28 cellular contexts compared by ENCODE assay signal in the genomic region with DNA sequence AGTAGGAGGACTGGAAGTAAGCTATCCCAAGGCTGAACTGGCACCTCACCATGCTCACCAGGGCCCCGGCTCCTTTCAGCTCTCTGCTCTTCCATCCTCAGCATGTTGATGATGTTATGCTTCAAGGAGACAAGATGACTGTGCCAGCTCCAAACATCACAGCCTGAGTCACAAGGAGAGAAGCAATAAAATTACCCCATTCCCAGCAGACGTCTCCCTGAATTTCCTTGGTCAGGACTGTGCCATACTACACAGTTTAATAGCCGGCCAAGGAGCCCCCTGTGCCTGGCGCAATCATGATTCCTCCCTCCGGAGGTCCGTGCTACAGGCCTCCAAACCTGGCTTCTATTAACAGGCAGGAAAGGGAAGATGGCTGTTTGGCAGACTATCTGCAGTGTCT. TPM values are rescaled to one million over a fixed set of nuclear protein-coding genes. Genes with fewer than 3 reads are reported as not detected.
DNase-seq lines count a peak whose midpoint lies in the region; ATAC-seq and TF ChIP-seq lines count a peak whose summit lies in the region.
"Had no signal": no experiment of that assay in that cellular context is flagged by ENCODE, and none has a peak within 500 bp of the region (broad histone marks: within the 10 kb centered on the region; RNA-seq: fewer than 3 reads in every experiment).

No MANE protein-coding gene starts in this region.

- no peaks in the 10 kb centered on the region; the same call in 1 of the 2 replicates for H3K27me3 ChIP-seq in MG63
- H3K27me3 ChIP-seq: adrenal gland, neural progenitor cell, thyroid gland had no signal

- intact Hi-C loops in left colon (cut with DNase I, micrococcal nuclease): no loop called here

- no peak for ATAC-seq in left colon
- ATAC-seq in activated CD8-positive, alpha-beta T cell treated with anti-CD3 and anti-CD28 coated beads, Interleukin-2, amount 10 ng/mL, durations not matched to agents 7 days and 5 days: no peak
- ATAC-seq: GM23338; left cardiac atrium; Right ventricle myocardium inferior; sciatic nerve; SK-N-SH treated with all-trans-retinoic acid at 6 μM for 48 hours; stimulated activated naive CD8-positive, alpha-beta T cell treated with anti-CD3 and anti-CD28 coated beads, Interleukin-15, Interleukin-2, amounts not matched to agents 100 U/mL and 50 U/mL, for 24 hours had no signal

- no peaks in the 10 kb centered on the region for H3K9me3 Mint-ChIP-seq in activated CD8-positive, alpha-beta T cell treated with anti-CD3 and anti-CD28 coated beads, Interleukin-2, amount 10 ng/mL, durations not matched to agents 7 days and 5 days (ENCODE audit: insufficient read depth)
- H3K9me3 Mint-ChIP-seq: activated CD4-positive, alpha-beta T cell treated with anti-CD3 and anti-CD28 coated beads, Interleukin-2, amount 10 ng/mL, durations not matched to agents 24 days and 14 days; GM23338; memory B cell had no signal

- no peaks in the 10 kb centered on the region for H3K36me3 Mint-ChIP-seq in activated CD8-positive, alpha-beta T cell treated with anti-CD3 and anti-CD28 coated beads, Interleukin-2, amount 10 ng/mL, durations not matched to agents 7 days and 5 days (ENCODE audit: low read depth)
- H3K36me3 Mint-ChIP-seq: brain, memory B cell, neural progenitor cell had no signal

- no peak overlapping the region for H3K4me3 ChIP-seq in MG63
- no peak overlapping the region for H3K4me3 ChIP-seq in fibroblast of mammary gland (ENCODE audit: control insufficient read depth, low read depth, low read length)
- H3K4me3 ChIP-seq: adrenal gland, GM23338, neural progenitor cell, thyroid gland had no signal

- no peak for TF ChIP-seq CTCF in fibroblast of mammary gland (conservative IDR thresholded peaks at IDR 0.05; ENCODE audit: control insufficient read depth, insufficient read depth, low read depth, low read length)

- H3K4me3 Mint-ChIP-seq in activated CD8-positive, alpha-beta T cell treated with anti-CD3 and anti-CD28 coated beads, Interleukin-2, amount 10 ng/mL, durations not matched to agents 7 days and 5 days: no peak overlapping the region
- H3K4me3 Mint-ChIP-seq: activated CD4-positive, alpha-beta T cell treated with anti-CD3 and anti-CD28 coated beads, Interleukin-2, amount 10 ng/mL, durations not matched to agents 24 days and 14 days; brain; GM23338; memory B cell; neural progenitor cell had no signal

- H3K4me1 Mint-ChIP-seq in activated CD8-positive, alpha-beta T cell treated with anti-CD3 and anti-CD28 coated beads, Interleukin-2, amount 10 ng/mL, durations not matched to agents 7 days and 5 days (ENCODE audit: low read depth): no peaks in the 10 kb centered on the region
- H3K4me1 Mint-ChIP-seq: activated CD4-positive, alpha-beta T cell treated with anti-CD3 and anti-CD28 coated beads, Interleukin-2, amount 10 ng/mL, durations not matched to agents 24 days and 14 days; brain; GM23338; memory B cell had no signal

- H3K27ac Mint-ChIP-seq in activated CD8-positive, alpha-beta T cell treated with anti-CD3 and anti-CD28 coated beads, Interleukin-2, amount 10 ng/mL, durations not matched to agents 7 days and 5 days: no peak overlapping the region
- H3K27ac Mint-ChIP-seq: activated CD4-positive, alpha-beta T cell treated with anti-CD3 and anti-CD28 coated beads, Interleukin-2, amount 10 ng/mL, durations not matched to agents 24 days and 14 days; brain; GM23338; memory B cell; neural progenitor cell had no signal

- in situ Hi-C loops in G401 (cut with HindIII; ENCODE audit: low sequenced_read_pairs): no loop called here

- CTCF ChIA-PET in activated CD8-positive, alpha-beta T cell treated with anti-CD3 and anti-CD28 coated beads, Interleukin-2, amount 10 ng/mL, durations not matched to agents 7 days and 5 days (lab: Charles Lee): interaction anchor here (1.0 kb wide), 1 partner anchor 46 kb away, joined by 4 read pairs; no protein-coding TSS in a partner anchor

- peaks cover 9% of the 10 kb centered on the region for H3K27me3 Mint-ChIP-seq in activated CD8-positive, alpha-beta T cell treated with anti-CD3 and anti-CD28 coated beads, Interleukin-2, amount 10 ng/mL, durations not matched to agents 7 days and 5 days (ENCODE audit: low read depth)
- H3K27me3 Mint-ChIP-seq: brain had no signal

- no peaks in the 10 kb centered on the region for H3K36me3 ChIP-seq in MG63
- H3K36me3 ChIP-seq: adrenal gland, neural progenitor cell, thyroid gland had no signal

- POLR2A ChIA-PET in activated CD8-positive, alpha-beta T cell treated with anti-CD3 and anti-CD28 coated beads, Interleukin-2, amount 10 ng/mL, durations not matched to agents 7 days and 5 days (lab: Charles Lee): no interaction called here

- DNase-seq in A172 (ENCODE audit: low spot score): peak; percentile 30
- DNase-seq in EL: peak; percentile 70
- DNase-seq in MG63: peak; percentile 76
- DNase-seq in fibroblast of mammary gland (ENCODE audit: low read depth): peak; percentile 76
- DNase-seq in left colon: no peak
- no peak for DNase-seq in midbrain (lab: John Stamatoyannopoulos, UW)
- no peak for DNase-seq in G401 (ENCODE audit: low spot score)
- no peak for DNase-seq in activated CD8-positive, alpha-beta T cell treated with anti-CD3 and anti-CD28 coated beads, Interleukin-2, amount 10 ng/mL, durations not matched to agents 7 days and 5 days
- DNase-seq: activated CD4-positive, alpha-beta T cell treated with anti-CD3 and anti-CD28 coated beads, Interleukin-2, amount 10 ng/mL, durations not matched to agents 24 days and 14 days; activated naive CD4-positive, alpha-beta T cell; activated T-cell treated with anti-CD3 and anti-CD28 coated beads, Interleukin-2, amount 50 U/mL, for 48 hours; C1 segment of cervical spinal cord; COR-L47; DMS53; effector CD8-positive, alpha-beta T cell; Karpas-422; left cardiac atrium; NCI-H146; stimulated activated naive CD8-positive, alpha-beta T cell treated with anti-CD3 and anti-CD28 coated beads, Interleukin-15, Interleukin-2, amounts not matched to agents 100 U/mL and 50 U/mL, for 24 hours; thyroid gland had no signal

- no peaks in the 10 kb centered on the region for H3K9me3 ChIP-seq in MG63
- H3K9me3 ChIP-seq: adrenal gland, thyroid gland had no signal

RNA-seq across cellular contexts. Expression of gene ROR2, which starts 51.2 kb away (rescaled TPM):
- total RNA-seq in A172 (2014; rRNA removed; shearing (Covaris generic)): 0.36 TPM in 1 of 2 replicates, not detected in the other
- 0.20 TPM in 1 of 2 replicates, not detected in the other for total RNA-seq in MG63 (2014; rRNA removed; shearing (Covaris generic); ENCODE audit: low replicate concordance)
- 1 to 10 TPM; 6.2 to 8.3 TPM for total RNA-seq in left colon
- 1.4 and 3.2 TPM in 2 replicates for total RNA-seq in G401 (2014; rRNA removed; shearing (Covaris generic))
- under 1 TPM; 0.05 TPM for total RNA-seq in activated CD8-positive, alpha-beta T cell treated with anti-CD3 and anti-CD28 coated beads, Interleukin-2, amount 10 ng/mL, durations not matched to agents 7 days and 5 days

Comparison
In these comparisons a context has a peak if more than half of its experiments do, and no peak if none do; other contexts are left out.
1. DNase-seq: peak in A172 (single experiment), EL (single experiment), MG63 (single experiment) and fibroblast of mammary gland (single experiment); none in left colon (0 of 2), midbrain (single experiment), G401 (single experiment) and activated CD8-positive, alpha-beta T cell treated with anti-CD3 and anti-CD28 coated beads, Interleukin-2, amount 10 ng/mL, durations not matched to agents 7 days and 5 days (single experiment).